16 cellular contexts compared by ENCODE assay signal in genomic region chr16:80029381-80029630, GRCh38.
A peak's percentile ranks its signal among the peaks of the same experiment; 100 is the strongest.
DNase-seq lines count a peak whose midpoint lies in the region; ATAC-seq, FAIRE-seq and TF ChIP-seq lines count a peak whose summit lies in the region.
"Had no signal": no experiment of that assay in that cellular context is flagged by ENCODE, and none has a peak within 500 bp of the region (broad histone marks: within the 10 kb centered on the region; RNA-seq: fewer than 3 reads in every experiment).

No MANE protein-coding gene starts in this region.

- no peaks in the 10 kb centered on the region for H3K36me3 ChIP-seq in astrocyte (ENCODE audit: insufficient read depth, low read length)
- no peaks in the 10 kb centered on the region for H3K36me3 ChIP-seq in esophagus (ENCODE audit: control insufficient read depth in 2 of 2, insufficient read depth in 2 of 2, low read length in 1 of 2)
- no peaks in the 10 kb centered on the region for H3K36me3 ChIP-seq in left lung
- H3K36me3 ChIP-seq: BLaER1, HAP-1 had no signal

- no peaks in the 10 kb centered on the region for H3K79me2 ChIP-seq in astrocyte (ENCODE audit: insufficient read depth, low read length)

- H3K4me1 ChIP-seq in A549 = peaks cover 45% of the 10 kb centered on the region
- peaks cover 12% of the 10 kb centered on the region for H3K4me1 ChIP-seq in astrocyte (ENCODE audit: insufficient read depth, low read length)
- H3K4me1 ChIP-seq in esophagus (ENCODE audit: control insufficient read depth in 2 of 2, insufficient read depth in 2 of 2, low read length in 1 of 2) = no peaks in the 10 kb centered on the region
- no peaks in the 10 kb centered on the region for H3K4me1 ChIP-seq in left lung

- WGBS in A549 (ENCODE audit: missing lambda C conversion rate) = 65% methylated on average over 2 of the region's 2 CpGs
- 58 to 75% methylated on average over 2 of the region's 2 CpGs for WGBS in esophagus, 2 donors

- CTCF ChIA-PET in A549 (lab: Yijun Ruan, JAX) = no interaction called here

- DNase-seq in A549 (ENCODE audit: low read depth in 1 of 2, low spot score in 1 of 2) (no peak), astrocyte (ENCODE audit: low read depth) (no peak), left lung (no peak), activated T-cell treated with anti-CD3 and anti-CD28 coated beads for 4 hours (no peak), AML-193 (lab: John Stamatoyannopoulos, UW) (no peak)
- DNase-seq: CD4-positive, alpha-beta memory T cell; GF-D8; GM23248 had no signal

- H3K27me3 Mint-ChIP-seq in astrocyte (ENCODE audit: low read depth, unreplicated experiment) = no peaks in the 10 kb centered on the region

- no peaks in the 10 kb centered on the region for H4K20me1 ChIP-seq in astrocyte (ENCODE audit: insufficient read depth, low read length)
- H4K20me1 ChIP-seq: BLaER1 had no signal

- no peak overlapping the region for H3K9ac ChIP-seq in astrocyte (ENCODE audit: low read length)
- H3K9ac ChIP-seq: BLaER1, GM23248 had no signal

- no peak overlapping the region for H3K4me3 ChIP-seq in A549
- H3K4me3 ChIP-seq in astrocyte (ENCODE audit: insufficient read depth, low read depth, low read length) = no peak overlapping the region
- no peak overlapping the region for H3K4me3 ChIP-seq in esophagus (ENCODE audit: low read depth in 1 of 2, low read length in 2 of 2)
- no peak overlapping the region for H3K4me3 ChIP-seq in left lung
- H3K4me3 ChIP-seq: BLaER1, GM23248, HAP-1 had no signal

- H3K27me3 ChIP-seq in astrocyte (ENCODE audit: insufficient read depth, low read length) = no peaks in the 10 kb centered on the region
- H3K27me3 ChIP-seq in esophagus (ENCODE audit: control insufficient read depth in 1 of 2, insufficient read depth in 2 of 2, low read length in 2 of 2) = no peaks in the 10 kb centered on the region
- H3K27me3 ChIP-seq in left lung = no peaks in the 10 kb centered on the region
- H3K27me3 ChIP-seq: BLaER1 had no signal

- H3K36me3 Mint-ChIP-seq in astrocyte (ENCODE audit: low read depth, unreplicated experiment) = no peaks in the 10 kb centered on the region
- H3K36me3 Mint-ChIP-seq: CD14-positive monocyte; CD4-positive, alpha-beta memory T cell had no signal

- peaks cover 3% of the 10 kb centered on the region for H3K9me3 Mint-ChIP-seq in astrocyte (ENCODE audit: unreplicated experiment)

- POLR2A ChIA-PET in A549 (lab: Yijun Ruan, JAX) = no interaction called here

- H3K4me1 Mint-ChIP-seq in astrocyte (ENCODE audit: low read depth, unreplicated experiment) = peaks cover 30% of the 10 kb centered on the region

- no peak overlapping the region for H3K4me3 Mint-ChIP-seq in astrocyte (ENCODE audit: unreplicated experiment)
- H3K4me3 Mint-ChIP-seq: CD14-positive monocyte; CD4-positive, alpha-beta memory T cell had no signal

- H3K9me3 ChIP-seq in A549 (peaks cover 31% of the 10 kb centered on the region; the same call in 2 of the 3 replicates), astrocyte (ENCODE audit: insufficient read depth, low read depth, low read length) (no peaks in the 10 kb centered on the region), esophagus (ENCODE audit: control insufficient read depth in 2 of 2, insufficient read depth in 1 of 2, low read depth in 1 of 2, low read length in 1 of 2) (no peaks in the 10 kb centered on the region), left lung (peaks cover 0 to 3% of the 10 kb centered on the region in 2 donors)
- H3K9me3 ChIP-seq: HAP-1 had no signal

- peak overlapping the region; percentile 28 for H3K27ac Mint-ChIP-seq in astrocyte (ENCODE audit: unreplicated experiment)
- H3K27ac Mint-ChIP-seq: CD14-positive monocyte; CD4-positive, alpha-beta memory T cell had no signal

- intact Hi-C loops in left lung (cut with DNase I) = no loop called here

- no peak for FAIRE-seq in A549 (lab: Jason Lieb, UNC)
- no peak for FAIRE-seq in astrocyte (lab: Jason Lieb, UNC)
- FAIRE-seq: A204.1, GM19239 had no signal

- H2AFZ ChIP-seq in astrocyte (ENCODE audit: low read depth, low read length) = no peak overlapping the region
- H2AFZ ChIP-seq: GM23248 had no signal

- no peak for ATAC-seq in A549
- peak; percentile 4 for ATAC-seq in left lung
- ATAC-seq in GM18505 (IDR thresholded peaks at IDR 0.05; ENCODE audit: unreplicated experiment) = no peak
- no peak for ATAC-seq in GM19351 (IDR thresholded peaks at IDR 0.05; ENCODE audit: unreplicated experiment)

- no peak for TF ChIP-seq POLR2A in A549 (IDR thresholded peaks at IDR 0.05; ENCODE audit: low read length)
- TF ChIP-seq POLR2A in GM18505 (IDR thresholded peaks at IDR 0.05; ENCODE audit: borderline replicate concordance, extremely low read depth, insufficient read depth, insufficient read length) = no peak

- TF ChIP-seq CTCF in A549 (IDR thresholded peaks at IDR 0.05) (no peak), astrocyte (IDR thresholded peaks at IDR 0.05; ENCODE audit: insufficient read depth, low read depth, low read length) (no peak), left lung (IDR thresholded peaks at IDR 0.05) (no peak)

- H3K4me2 ChIP-seq in A549 = no peak overlapping the region
- H3K4me2 ChIP-seq in astrocyte (ENCODE audit: low read length) = no peak overlapping the region
- H3K4me2 ChIP-seq: BLaER1 had no signal

- H3K27ac ChIP-seq in A549 = peak overlapping the region; percentile 88 to 94; a peak in 5 of 6 replicates
- no peak overlapping the region for H3K27ac ChIP-seq in astrocyte (ENCODE audit: low read depth, low read length)
- H3K27ac ChIP-seq in esophagus (ENCODE audit: low read depth in 2 of 2, low read length in 1 of 2) = peak overlapping the region; percentile 27 to 33
- H3K27ac ChIP-seq in left lung = no peak overlapping the region
- H3K27ac ChIP-seq: BLaER1, GM23248 had no signal

- no peak for TF ChIP-seq RAD21 in A549 (conservative IDR thresholded peaks at IDR 0.05 in 1 of 2, IDR thresholded peaks at IDR 0.05 in 1 of 2)

- TF ChIP-seq EP300 in A549 (IDR thresholded peaks at IDR 0.05) = no peak

TF ChIP-seq in A549, 52 proteins besides CTCF, POLR2A, EP300 and RAD21:
- TF ChIP-seq, protein P1, sequence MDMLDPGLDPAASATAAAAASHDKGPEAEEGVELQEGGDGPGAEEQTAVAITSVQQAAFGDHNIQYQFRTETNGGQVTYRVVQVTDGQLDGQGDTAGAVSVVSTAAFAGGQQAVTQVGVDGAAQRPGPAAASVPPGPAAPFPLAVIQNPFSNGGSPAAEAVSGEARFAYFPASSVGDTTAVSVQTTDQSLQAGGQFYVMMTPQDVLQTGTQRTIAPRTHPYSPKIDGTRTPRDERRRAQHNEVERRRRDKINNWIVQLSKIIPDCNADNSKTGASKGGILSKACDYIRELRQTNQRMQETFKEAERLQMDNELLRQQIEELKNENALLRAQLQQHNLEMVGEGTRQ (IDR thresholded peaks at IDR 0.05) = no peak
- TF ChIP-seq HOXA7 (CRISPR knock-in tag; IDR thresholded peaks at IDR 0.05) (no peak), JUNB (IDR thresholded peaks at IDR 0.05) (no peak), FOSL2 (IDR thresholded peaks at IDR 0.05) (no peak), FOSL2 (CRISPR knock-in tag; IDR thresholded peaks at IDR 0.05) (no peak), ZC3H11A (IDR thresholded peaks at IDR 0.05) (no peak), NR3C1 (IDR thresholded peaks at IDR 0.05) (no peak), MYC (IDR thresholded peaks at IDR 0.05; ENCODE audit: borderline replicate concordance, low read length) (no peak), ATOH8 (CRISPR knock-in tag; IDR thresholded peaks at IDR 0.05; ENCODE audit: low read depth) (no peak), CHD2 (IDR thresholded peaks at IDR 0.05; ENCODE audit: low read length, partially characterized antibody) (no peak), RFX5 (IDR thresholded peaks at IDR 0.05) (no peak), CBX2 (IDR thresholded peaks at IDR 0.05; ENCODE audit: borderline replicate concordance, low read depth) (no peak)
TF ChIP-seq in A549: peak in this region for 0.

Comparison
In these comparisons a context has a peak if more than half of its experiments do, and no peak if none do; other contexts are left out.
1. H3K27ac ChIP-seq: peak in A549 (2 of 2) and esophagus (2 of 2); none in astrocyte (single experiment) and left lung (0 of 2).